Comparison of ENCODE assay signal across 19 cellular contexts in the genomic region with DNA sequence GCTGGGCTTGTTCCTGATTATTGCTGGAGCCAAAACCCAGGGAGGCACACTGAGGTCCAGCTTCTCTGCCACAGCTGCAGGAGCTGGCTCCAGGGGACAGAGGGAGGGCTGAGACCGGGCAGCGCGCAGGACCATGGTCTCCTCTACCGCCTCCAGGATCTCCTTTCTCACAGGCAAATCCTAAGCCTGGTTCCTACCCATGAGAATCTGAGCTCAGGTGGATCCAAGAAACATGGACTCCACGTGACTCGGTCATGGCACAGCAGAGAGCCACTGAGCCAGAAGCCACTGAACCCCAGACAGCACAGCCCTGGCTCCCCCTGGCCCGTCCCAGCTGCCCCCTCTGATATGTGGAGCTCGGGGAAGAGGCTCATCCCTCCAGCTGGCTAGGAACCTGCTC.
DNase-seq lines count a peak whose midpoint lies in the region; ATAC-seq and TF ChIP-seq lines count a peak whose summit lies in the region.
"Had no signal": no experiment of that assay in that cellular context is flagged by ENCODE, and none has a peak within 500 bp of the region (broad histone marks: within the 10 kb centered on the region; RNA-seq: fewer than 3 reads in every experiment).

No MANE protein-coding gene starts in this region.

- H3K36me3 ChIP-seq in right atrium auricular region (no peaks in the 10 kb centered on the region), heart left ventricle (no peaks in the 10 kb centered on the region), WERI-Rb-1 (no peaks in the 10 kb centered on the region)
- H3K36me3 ChIP-seq: BLaER1 treated with 17β-estradiol and CSF1 and Interleukin-3, amounts not matched to agents 10 nM and 100 nM had no signal

- ATAC-seq in heart left ventricle, result no peak
- ATAC-seq in activated CD4-positive, alpha-beta T cell treated with anti-CD3 and anti-CD28 coated beads for 36 hours, result no peak
- ATAC-seq: CD8-positive, alpha-beta T cell had no signal

- POLR2A ChIA-PET in activated CD4-positive, alpha-beta T cell treated with anti-CD3 and anti-CD28 coated beads for 36 hours (lab: Charles Lee), result no interaction called here

- no peak overlapping the region for H3K4me3 ChIP-seq in right atrium auricular region
- H3K4me3 ChIP-seq in heart left ventricle, result no peak overlapping the region
- no peak overlapping the region for H3K4me3 ChIP-seq in WERI-Rb-1 (ENCODE audit: low read depth, low read length)
- H3K4me3 ChIP-seq: BLaER1 treated with 17β-estradiol and CSF1 and Interleukin-3, amounts not matched to agents 10 nM and 100 nM had no signal

- no peak for TF ChIP-seq POLR2A in heart left ventricle (IDR thresholded peaks at IDR 0.05)

- no peak overlapping the region for H3K27ac ChIP-seq in right atrium auricular region
- H3K27ac ChIP-seq in heart left ventricle, result no peak overlapping the region
- H3K27ac ChIP-seq in WERI-Rb-1, result peak overlapping the region; percentile 61
- H3K27ac ChIP-seq: BLaER1 treated with 17β-estradiol and CSF1 and Interleukin-3, amounts not matched to agents 10 nM and 100 nM; C4-2B had no signal

- H3K4me1 ChIP-seq in right atrium auricular region, result no peaks in the 10 kb centered on the region
- no peaks in the 10 kb centered on the region for H3K4me1 ChIP-seq in heart left ventricle
- H3K4me1 ChIP-seq: Caco-2 had no signal

- no peak overlapping the region for H3K27ac Mint-ChIP-seq in osteocyte (ENCODE audit: unreplicated experiment)
- no peak overlapping the region for H3K27ac Mint-ChIP-seq in activated CD4-positive, alpha-beta T cell treated with anti-CD3 and anti-CD28 coated beads for 36 hours
- H3K27ac Mint-ChIP-seq: B cell; CD4-positive, alpha-beta T cell; CD8-positive, alpha-beta T cell had no signal

- no peaks in the 10 kb centered on the region for H3K27me3 ChIP-seq in right atrium auricular region
- H3K27me3 ChIP-seq in heart left ventricle, result no peaks in the 10 kb centered on the region
- no peaks in the 10 kb centered on the region for H3K27me3 ChIP-seq in WERI-Rb-1 (ENCODE audit: insufficient read depth, low read depth, severe bottlenecking)
- H3K27me3 ChIP-seq: BLaER1 treated with 17β-estradiol and CSF1 and Interleukin-3, amounts not matched to agents 10 nM and 100 nM had no signal

- 84 to 100% (median 92%) methylated on average over 2 to 8 of the region's 8 CpGs for WGBS in heart left ventricle, 4 donors

- peaks cover 2% of the 10 kb centered on the region for H3K27me3 Mint-ChIP-seq in osteocyte (ENCODE audit: unreplicated experiment)
- H3K27me3 Mint-ChIP-seq in activated CD4-positive, alpha-beta T cell treated with anti-CD3 and anti-CD28 coated beads for 36 hours, result peaks cover 4% of the 10 kb centered on the region
- H3K27me3 Mint-ChIP-seq: CD4-positive, alpha-beta T cell had no signal

- no peak overlapping the region for H3K4me3 Mint-ChIP-seq in osteocyte (ENCODE audit: unreplicated experiment)
- no peak overlapping the region for H3K4me3 Mint-ChIP-seq in activated CD4-positive, alpha-beta T cell treated with anti-CD3 and anti-CD28 coated beads for 36 hours
- H3K4me3 Mint-ChIP-seq: B cell; CD4-positive, alpha-beta T cell; CD8-positive, alpha-beta T cell had no signal

- H3K9me3 Mint-ChIP-seq in osteocyte (ENCODE audit: unreplicated experiment), result no peaks in the 10 kb centered on the region
- no peaks in the 10 kb centered on the region for H3K9me3 Mint-ChIP-seq in activated CD4-positive, alpha-beta T cell treated with anti-CD3 and anti-CD28 coated beads for 36 hours (ENCODE audit: low read depth)
- H3K9me3 Mint-ChIP-seq: CD4-positive, alpha-beta T cell; CD8-positive, alpha-beta T cell had no signal

- CTCF ChIA-PET in activated CD4-positive, alpha-beta T cell treated with anti-CD3 and anti-CD28 coated beads for 36 hours (lab: Charles Lee), result interaction anchor here (0.8 kb wide), 1 partner anchor 10 kb away, joined by 3 read pairs; no protein-coding TSS in a partner anchor

- intact Hi-C loops in heart left ventricle (cut with DNase I), result no loop called here
- intact Hi-C loops in activated CD4-positive, alpha-beta T cell treated with anti-CD3 and anti-CD28 coated beads for 36 hours (cut with DNase I, micrococcal nuclease), result no loop called here

- H3K9me3 ChIP-seq in right atrium auricular region (no peaks in the 10 kb centered on the region), heart left ventricle (no peaks in the 10 kb centered on the region), WERI-Rb-1 (ENCODE audit: severe bottlenecking) (no peaks in the 10 kb centered on the region)
- H3K9me3 ChIP-seq: Caco-2 had no signal

- peak; percentile 47 for DNase-seq in right atrium auricular region (ENCODE audit: low spot score)
- DNase-seq in heart left ventricle, result no peak
- no peak for DNase-seq in WERI-Rb-1
- DNase-seq in ecto neural progenitor cell (ENCODE audit: low spot score), result peak; percentile 33
- DNase-seq in osteocyte (ENCODE audit: extremely low spot score, unreplicated experiment), result peak; percentile 80
- no peak for DNase-seq in activated CD4-positive, alpha-beta T cell treated with anti-CD3 and anti-CD28 coated beads for 36 hours
- DNase-seq in AML-193 (lab: John Stamatoyannopoulos, UW), result no peak
- no peak for DNase-seq in midbrain (lab: John Stamatoyannopoulos, UW)
- DNase-seq: 8988T; ACHN; Caco-2; Calu3; CD4-positive, alpha-beta T cell; CD8-positive, alpha-beta T cell; DMS79 treated with DMSO at 0.1 percent for 48 hours; GF-D8 had no signal

- no peak for TF ChIP-seq CTCF in right atrium auricular region (IDR thresholded peaks at IDR 0.05)
- TF ChIP-seq CTCF in heart left ventricle (IDR thresholded peaks at IDR 0.05), result no peak
- no peak for TF ChIP-seq CTCF in WERI-Rb-1 (IDR thresholded peaks at IDR 0.05; ENCODE audit: low read depth, low read length)
- no peak for TF ChIP-seq CTCF in osteocyte (IDR thresholded peaks at IDR 0.05)

- H3K36me3 Mint-ChIP-seq in osteocyte (ENCODE audit: unreplicated experiment), result no peaks in the 10 kb centered on the region
- no peaks in the 10 kb centered on the region for H3K36me3 Mint-ChIP-seq in activated CD4-positive, alpha-beta T cell treated with anti-CD3 and anti-CD28 coated beads for 36 hours (ENCODE audit: low read depth)
- H3K36me3 Mint-ChIP-seq: CD8-positive, alpha-beta T cell had no signal

- no peaks in the 10 kb centered on the region for H3K4me1 Mint-ChIP-seq in osteocyte (ENCODE audit: unreplicated experiment)
- H3K4me1 Mint-ChIP-seq in activated CD4-positive, alpha-beta T cell treated with anti-CD3 and anti-CD28 coated beads for 36 hours, result peaks cover 9% of the 10 kb centered on the region
- H3K4me1 Mint-ChIP-seq: B cell had no signal

Comparison
In these comparisons a context has a peak if more than half of its experiments do, and no peak if none do; other contexts are left out.
1. DNase-seq: peak in right atrium auricular region (single experiment), ecto neural progenitor cell (single experiment) and osteocyte (single experiment); none in heart left ventricle (0 of 5), WERI-Rb-1 (single experiment), activated CD4-positive, alpha-beta T cell treated with anti-CD3 and anti-CD28 coated beads for 36 hours (single experiment), AML-193 (0 of 2) and midbrain (single experiment).